ENCODE assay signal across 1 cellular context in genomic region chr18:47679864-47680263, GRCh38.
TF ChIP-seq lines count a peak whose summit lies in the region.

No MANE protein-coding gene starts in this region.

TF ChIP-seq in GM12878, 131 proteins besides CTCF, POLR2A, EP300 and RAD21 (continued from another document):
- TF ChIP-seq ZNF217 (IDR thresholded peaks at IDR 0.05): no peak
- no peak for TF ChIP-seq E4F1 (IDR thresholded peaks at IDR 0.05; ENCODE audit: borderline replicate concordance, partially characterized antibody)
- no peak for TF ChIP-seq RB1 (IDR thresholded peaks at IDR 0.05; ENCODE audit: borderline replicate concordance)
- no peak for TF ChIP-seq PRDM15 (CRISPR knock-in tag; IDR thresholded peaks at IDR 0.05)
- peak; percentile 59; the same call in 1 of the 2 replicates for TF ChIP-seq PAX5 (IDR thresholded peaks at IDR 0.05; ENCODE audit: borderline replicate concordance, low read depth, low read length)
- TF ChIP-seq ZNF274 (IDR thresholded peaks at IDR 0.05; ENCODE audit: insufficient read depth, insufficient read length): no peak
- TF ChIP-seq CBFB (IDR thresholded peaks at IDR 0.05; ENCODE audit: low read depth): no peak; the same call in 1 of the 2 replicates
- no peak; the same call in 1 of the 2 replicates for TF ChIP-seq BMI1 (IDR thresholded peaks at IDR 0.05; ENCODE audit: borderline replicate concordance)
- no peak for TF ChIP-seq SMARCA5 (IDR thresholded peaks at IDR 0.05)
- no peak for TF ChIP-seq SUPT20H (IDR thresholded peaks at IDR 0.05; ENCODE audit: borderline replicate concordance, control insufficient read depth, low read depth, low read length)
- TF ChIP-seq SRF (IDR thresholded peaks at IDR 0.05; ENCODE audit: low read depth in 2 of 2, low read length in 2 of 2): no peak
- no peak for TF ChIP-seq PKNOX1 (IDR thresholded peaks at IDR 0.05)
- TF ChIP-seq SMAD5 (IDR thresholded peaks at IDR 0.05; ENCODE audit: low read depth): no peak
- TF ChIP-seq TAF1 (IDR thresholded peaks at IDR 0.05; ENCODE audit: borderline replicate concordance, low read depth, low read length): no peak
- no peak for TF ChIP-seq ZNF592 (IDR thresholded peaks at IDR 0.05)
- TF ChIP-seq IRF4 (IDR thresholded peaks at IDR 0.05; ENCODE audit: low read depth, low read length): peak; percentile 93
- no peak for TF ChIP-seq KDM1A (IDR thresholded peaks at IDR 0.05; ENCODE audit: borderline replicate concordance)
- peak; percentile 69 for TF ChIP-seq MTA2 (IDR thresholded peaks at IDR 0.05; ENCODE audit: low read depth)
- no peak for TF ChIP-seq BRCA1 (IDR thresholded peaks at IDR 0.05; ENCODE audit: low read depth, low read length)
- TF ChIP-seq BHLHE40 (IDR thresholded peaks at IDR 0.05; ENCODE audit: borderline replicate concordance in 1 of 2, low read depth in 2 of 2, low read length in 1 of 2): peak; percentile 55 to 62; a peak in 3 of 4 replicates
- TF ChIP-seq PBX3 (IDR thresholded peaks at IDR 0.05; ENCODE audit: insufficient replicate concordance, low read depth, low read length): no peak
